In the genomic region with DNA sequence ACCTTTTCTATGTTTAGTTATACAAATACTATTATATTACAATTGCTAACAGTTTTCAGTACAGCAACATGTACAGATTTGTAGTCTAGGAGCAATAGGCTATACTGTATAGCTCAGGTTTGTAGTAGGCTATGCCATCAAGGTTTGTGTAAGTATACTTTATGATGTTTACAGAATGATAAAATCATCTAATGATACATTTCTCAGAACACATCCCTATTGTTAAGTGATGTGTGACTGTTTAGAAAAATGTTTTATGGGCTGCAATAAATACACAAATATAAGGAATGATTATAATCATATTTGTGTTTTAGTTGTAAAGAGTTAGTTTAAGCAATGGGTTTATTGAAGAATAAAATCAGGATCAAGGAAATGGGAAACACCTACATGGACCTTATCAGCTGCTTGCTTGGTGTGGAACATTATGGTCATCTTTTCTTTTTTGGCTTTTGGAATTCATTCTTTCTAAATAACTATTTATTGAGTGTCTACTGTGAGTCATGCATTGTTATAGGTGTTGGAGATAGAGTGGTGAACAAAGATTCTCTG, we compare ENCODE assay signal across 8 cellular contexts.
"Had no signal": no experiment of that assay in that cellular context is flagged by ENCODE, and none has a peak within 500 bp of the region (broad histone marks: within the 10 kb centered on the region; RNA-seq: fewer than 3 reads in every experiment).

No MANE protein-coding gene starts in this region.

- ATAC-seq: GM23338 had no signal

- FAIRE-seq: H1, H54, HTR-8/SVneo had no signal

- DNase-seq: H9, HCEC 1CT, KBM-7 had no signal

- H3K9me3 Mint-ChIP-seq: GM23338, H9, IgD-negative memory B cell had no signal

- H3K36me3 Mint-ChIP-seq: IgD-negative memory B cell had no signal

- H3K27ac Mint-ChIP-seq: GM23338, H9, IgD-negative memory B cell had no signal

- H2AFZ ChIP-seq: GM23338 had no signal

- H3K4me3 ChIP-seq: GM23338 had no signal

- H3K4me3 Mint-ChIP-seq: GM23338, H9, IgD-negative memory B cell had no signal

- H3K4me2 ChIP-seq: GM23338 had no signal

- H3K4me1 Mint-ChIP-seq: H9, IgD-negative memory B cell had no signal
